21 cellular contexts compared by ENCODE assay signal in genomic region chr13:45538382-45538781, GRCh38.
A peak's percentile ranks its signal among the peaks of the same experiment; 100 is the strongest.
DNase-seq lines count a peak whose midpoint lies in the region; ATAC-seq and TF ChIP-seq lines count a peak whose summit lies in the region.
"Had no signal": no experiment of that assay in that cellular context is flagged by ENCODE, and none has a peak within 500 bp of the region (broad histone marks: within the 10 kb centered on the region; RNA-seq: fewer than 3 reads in every experiment).

No MANE protein-coding gene starts in this region.

- H3K79me2 ChIP-seq in neural progenitor cell (ENCODE audit: low read depth), result no peaks in the 10 kb centered on the region

- no peak overlapping the region for H2AFZ ChIP-seq in neural progenitor cell (replicated peaks)

- H3K4me1 Mint-ChIP-seq in neural progenitor cell, result no peaks in the 10 kb centered on the region
- no peaks in the 10 kb centered on the region for H3K4me1 Mint-ChIP-seq in nephron progenitor cell
- H3K4me1 Mint-ChIP-seq: memory B cell had no signal

- H3K4me3 ChIP-seq in Panc1 (ENCODE audit: low read depth in 2 of 2, low read length in 2 of 2), result no peak overlapping the region
- no peak overlapping the region for H3K4me3 ChIP-seq in neural progenitor cell
- H3K4me3 ChIP-seq: esophagus squamous epithelium, ovary, right lobe of liver had no signal

- POLR2A ChIA-PET in Panc1 (lab: Charles Lee), result no interaction called here

- intact Hi-C loops in Panc1 (cut with micrococcal nuclease; ENCODE audit: unreplicated experiment), result no loop called here

- H3K27ac Mint-ChIP-seq in neural progenitor cell (no peak overlapping the region), nephron progenitor cell (no peak overlapping the region)
- H3K27ac Mint-ChIP-seq: memory B cell had no signal

- TF ChIP-seq CTCF in Panc1 (IDR thresholded peaks at IDR 0.05), result no peak
- TF ChIP-seq CTCF in neural progenitor cell (IDR thresholded peaks at IDR 0.05), result no peak
- TF ChIP-seq CTCF in nephron progenitor cell (IDR thresholded peaks at IDR 0.05), result no peak

- no peak overlapping the region for H3K27ac ChIP-seq in Panc1 (ENCODE audit: low read length)
- no peak overlapping the region for H3K27ac ChIP-seq in neural progenitor cell
- H3K27ac ChIP-seq: esophagus squamous epithelium, ovary, right lobe of liver had no signal

- H3K27me3 Mint-ChIP-seq in neural progenitor cell (ENCODE audit: insufficient read depth, low read depth) (peaks cover 2% of the 10 kb centered on the region), nephron progenitor cell (ENCODE audit: low read depth, poor library complexity) (peaks cover 4% of the 10 kb centered on the region)
- H3K27me3 Mint-ChIP-seq: effector memory CD8-positive, alpha-beta T cell; memory B cell had no signal

- H3K27me3 ChIP-seq in Panc1 (ENCODE audit: control insufficient read depth, insufficient read depth, low read length) (no peaks in the 10 kb centered on the region), neural progenitor cell (no peaks in the 10 kb centered on the region)
- H3K27me3 ChIP-seq: esophagus squamous epithelium, ovary, right lobe of liver had no signal

- BruUV-seq in Panc1 (replicated peaks; lab: Mats Ljungman, UMichigan), result no TSS peak

- no peaks in the 10 kb centered on the region for H3K4me1 ChIP-seq in Panc1 (ENCODE audit: control insufficient read depth, insufficient read depth, low read length)
- peaks cover 5% of the 10 kb centered on the region for H3K4me1 ChIP-seq in neural progenitor cell
- H3K4me1 ChIP-seq: esophagus squamous epithelium, right lobe of liver had no signal

- DNase-seq in NCI-H748 (lab: John Stamatoyannopoulos, UW; ENCODE audit: unreplicated experiment) (peak; percentile 62), NCI-H748 treated with DMSO at 0.1 percent for 48 hours (lab: John Stamatoyannopoulos, UW) (no peak), Panc1 (ENCODE audit: low read depth, low spot score) (no peak), neural progenitor cell (ENCODE audit: low spot score) (peak; percentile 62), SKM-1 (lab: John Stamatoyannopoulos, UW; ENCODE audit: unreplicated experiment) (no peak), nephron progenitor cell (no peak)
- DNase-seq: ACHN; activated CD4-positive, alpha-beta T cell treated with anti-CD3 and anti-CD28 coated beads for 48 hours; activated effector memory CD4-positive, alpha-beta T cell treated with Interleukin-2 at 50 U/mL for 16 hours; C1 segment of cervical spinal cord; effector memory CD8-positive, alpha-beta T cell; esophagus squamous epithelium; GDM1; NCI-H1105; ovary; right lobe of liver; Right ventricle myocardium superior; stimulated activated CD4-positive, alpha-beta T cell treated with anti-CD3 and anti-CD28 coated beads, Interleukin-15, amount 100 ng/mL, for 24 hours had no signal

- H3F3A ChIP-seq in neural progenitor cell (ENCODE audit: low read depth), result peaks cover 4% of the 10 kb centered on the region

- peaks cover 4% of the 10 kb centered on the region; the same call in 1 of the 2 replicates for H3K36me3 ChIP-seq in Panc1 (ENCODE audit: control insufficient read depth, insufficient read depth, low read length)
- no peaks in the 10 kb centered on the region for H3K36me3 ChIP-seq in neural progenitor cell
- H3K36me3 ChIP-seq: ovary had no signal

- no peaks in the 10 kb centered on the region for H3K9me3 Mint-ChIP-seq in neural progenitor cell
- no peaks in the 10 kb centered on the region for H3K9me3 Mint-ChIP-seq in nephron progenitor cell
- H3K9me3 Mint-ChIP-seq: effector memory CD8-positive, alpha-beta T cell; memory B cell had no signal

- H3K9ac ChIP-seq in neural progenitor cell, result no peak overlapping the region

- no peaks in the 10 kb centered on the region for H4K20me1 ChIP-seq in neural progenitor cell (ENCODE audit: low read depth)

- CTCF ChIA-PET in Panc1 (lab: Charles Lee), result no interaction called here

- H3K9me3 ChIP-seq in Panc1 (ENCODE audit: control insufficient read depth, insufficient read depth, low read depth, low read length) (no peaks in the 10 kb centered on the region), neural progenitor cell (ENCODE audit: low read depth) (no peaks in the 10 kb centered on the region)
- H3K9me3 ChIP-seq: esophagus squamous epithelium, ovary, right lobe of liver had no signal

- H3K4me3 Mint-ChIP-seq in neural progenitor cell, result no peak overlapping the region
- H3K4me3 Mint-ChIP-seq in nephron progenitor cell, result no peak overlapping the region
- H3K4me3 Mint-ChIP-seq: effector memory CD8-positive, alpha-beta T cell; memory B cell had no signal

- no peak overlapping the region for H3K4me2 ChIP-seq in neural progenitor cell

- in situ Hi-C loops in Panc1 (cut with HindIII; ENCODE audit: low pct_unique_long_range_greater_than_20kb, low sequenced_read_pairs), result no loop called here

- peak; percentile 50 for ATAC-seq in GM21825 (IDR thresholded peaks at IDR 0.05; ENCODE audit: unreplicated experiment)
- ATAC-seq in Panc1, result peak; percentile 42; the same call in 1 of the 2 replicates
- ATAC-seq in GM21381 (IDR thresholded peaks at IDR 0.05; ENCODE audit: unreplicated experiment), result no peak
- ATAC-seq: effector memory CD8-positive, alpha-beta T cell had no signal

- H3K36me3 Mint-ChIP-seq in neural progenitor cell (peaks cover 11% of the 10 kb centered on the region), nephron progenitor cell (ENCODE audit: low read depth) (peaks cover 17% of the 10 kb centered on the region)

Comparison
In these comparisons a context has a peak if more than half of its experiments do, and no peak if none do; other contexts are left out.
1. DNase-seq: peak in NCI-H748 (single experiment) and neural progenitor cell (single experiment); none in NCI-H748 treated with DMSO at 0.1 percent for 48 hours (single experiment), Panc1 (single experiment), SKM-1 (single experiment) and nephron progenitor cell (single experiment).